8 cellular contexts compared by ENCODE assay signal in the genomic region with DNA sequence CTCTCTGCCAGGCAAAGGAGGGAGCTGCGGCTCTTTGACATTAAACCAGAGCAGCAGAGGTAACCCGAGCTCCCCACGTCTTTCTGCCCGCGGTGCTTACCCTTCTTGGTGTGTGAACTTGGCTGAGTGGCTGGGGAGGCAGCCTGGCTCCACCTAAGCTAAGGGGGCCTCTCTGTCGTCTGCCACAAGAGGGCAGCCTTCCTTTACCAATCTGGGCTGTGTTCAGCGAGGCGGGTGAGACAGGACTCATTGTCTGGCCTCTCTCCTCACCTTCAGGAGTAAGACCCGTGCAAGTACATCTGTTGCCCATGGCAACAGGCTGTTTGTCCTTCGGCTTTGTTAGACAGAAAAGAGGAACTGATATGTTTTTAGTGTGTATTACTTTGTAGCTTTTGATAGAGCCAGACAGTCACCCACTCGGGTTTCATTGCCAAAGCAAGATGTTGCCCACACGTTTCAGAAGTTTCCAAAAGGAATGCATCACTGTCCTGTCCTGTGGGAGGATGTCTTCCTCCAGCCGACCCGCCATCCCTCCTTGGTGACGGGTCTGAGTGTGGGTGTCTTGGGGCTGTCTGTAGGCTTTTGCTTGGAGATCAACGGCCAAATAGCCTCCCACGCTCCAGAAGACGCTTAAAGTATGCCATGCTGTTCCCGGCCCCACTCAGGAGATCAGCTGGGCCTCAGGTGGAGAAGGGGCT. TPM values are rescaled to one million over a fixed set of nuclear protein-coding genes. Genes with fewer than 3 reads are reported as not detected.
DNase-seq lines count a peak whose midpoint lies in the region; ATAC-seq and TF ChIP-seq lines count a peak whose summit lies in the region.

No MANE protein-coding gene starts in this region.

- peak; percentile 54 for DNase-seq in AG09319 (ENCODE audit: extremely low read depth, low read depth)
- DNase-seq in NCI-H2227 (lab: John Stamatoyannopoulos, UW; ENCODE audit: unreplicated experiment): peak; percentile 98
- peak; percentile 76 for DNase-seq in activated CD4-positive, CD25-positive, alpha-beta regulatory T cell treated with anti-CD3 and anti-CD28 coated beads, Interleukin-2, amount 50 U/mL, for 72 hours
- peak; percentile 84 for DNase-seq in cerebellum (ENCODE audit: low spot score)
- peak; percentile 81 for DNase-seq in left lobe of liver (ENCODE audit: low spot score)
- DNase-seq in stimulated activated CD4-positive, alpha-beta T cell treated with anti-CD3 and anti-CD28 coated beads, TNF-alpha, amount 100 ng/mL, for 1 hour (ENCODE audit: low read depth in 3 of 3, low spot score in 1 of 3): peak; percentile 65 to 71 (median 69)

- ATAC-seq in GM18858 (IDR thresholded peaks at IDR 0.05; ENCODE audit: unreplicated experiment): peak; percentile 79
- peak; percentile 60 for ATAC-seq in HG03064 (IDR thresholded peaks at IDR 0.05; ENCODE audit: low read depth, unreplicated experiment)
- ATAC-seq in left lobe of liver: peak; percentile 78

- peak; percentile 96 for TF ChIP-seq CTCF in AG09319 (IDR thresholded peaks at IDR 0.05; ENCODE audit: low read depth, low read length)

RNA-seq across cellular contexts. Expression of gene POP4, which starts 4.6 kb away (rescaled TPM):
- total RNA-seq in cerebellum (24.1 TPM), left lobe of liver (35.2 TPM)

RNA-seq across cellular contexts. Expression of gene PLEKHF1, which starts 54.5 kb away (rescaled TPM):
- total RNA-seq in cerebellum (1.5 TPM), left lobe of liver (11.3 TPM)

Comparison
In these comparisons a context has a peak if more than half of its experiments do, and no peak if none do; other contexts are left out.
1. Peak in every context shown above with its lines: DNase-seq and ATAC-seq.